Comparison of ENCODE assay signal across 20 cellular contexts in the genomic region with DNA sequence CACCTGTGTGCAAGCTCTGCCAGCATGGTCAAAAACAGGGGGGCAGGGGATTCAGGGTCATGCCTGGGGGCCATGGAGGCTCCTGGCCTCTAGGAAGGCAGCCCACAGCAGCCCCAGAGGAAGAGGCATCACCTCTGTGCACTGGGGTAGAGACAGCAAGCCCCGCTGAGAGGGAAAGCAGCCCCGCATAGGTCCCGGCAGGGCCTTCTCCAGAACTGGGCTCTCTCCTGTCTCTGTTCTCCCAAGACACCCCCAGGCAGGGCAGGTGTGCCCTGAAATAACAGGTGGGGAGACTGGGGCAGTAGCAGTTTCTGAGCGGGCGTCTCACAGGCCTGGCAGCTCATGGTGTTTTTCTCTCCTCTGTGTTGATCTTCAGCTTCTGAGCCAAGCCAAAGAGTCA.
"Had no signal": no experiment of that assay in that cellular context is flagged by ENCODE, and none has a peak within 500 bp of the region (broad histone marks: within the 10 kb centered on the region; RNA-seq: fewer than 3 reads in every experiment).

No MANE protein-coding gene starts in this region.

- H3K27ac Mint-ChIP-seq: endodermal cell, nephron progenitor cell had no signal

- H3K9me3 ChIP-seq: colonic mucosa, neutrophil, right atrium auricular region, sigmoid colon had no signal

- DNase-seq: colonic mucosa; dermis blood vessel endothelial cell; effector CD4-positive, alpha-beta T cell; endodermal cell; erythroblast; foreskin keratinocyte; left colon; left ventricle myocardium superior; mesenchymal stem cell; midbrain; nephron progenitor cell; stimulated activated CD4-positive, alpha-beta T cell treated with anti-CD3 and anti-CD28 coated beads, Interleukin-12 subunit alpha, Interleukin-12 subunit beta, amount 100 ng/mL, for 4 hours; stimulated activated naive CD4-positive, alpha-beta T cell treated with Interleukin-2 at 50 U/mL for 16 hours; trophoblast cell had no signal

- H3K4me3 ChIP-seq: colonic mucosa, hepatocyte, lung, right atrium auricular region, sigmoid colon, skin epidermis had no signal

- ATAC-seq: foreskin keratinocyte, left colon, left ventricle myocardium superior had no signal

- H3K27me3 ChIP-seq: colonic mucosa, foreskin keratinocyte, hepatocyte, neutrophil, right atrium auricular region, sigmoid colon had no signal

- H3K4me1 ChIP-seq: colonic mucosa, foreskin keratinocyte, right atrium auricular region, sigmoid colon had no signal

- H3K27ac ChIP-seq: colonic mucosa, foreskin keratinocyte, hepatocyte, neutrophil, right atrium auricular region, sigmoid colon, skin epidermis had no signal

- H3K36me3 ChIP-seq: colonic mucosa, neutrophil, right atrium auricular region, sigmoid colon had no signal

- H3K9me3 Mint-ChIP-seq: endodermal cell, nephron progenitor cell had no signal

- H3K4me3 Mint-ChIP-seq: endodermal cell, nephron progenitor cell had no signal
